7 cellular contexts compared by ENCODE assay signal in the genomic region with DNA sequence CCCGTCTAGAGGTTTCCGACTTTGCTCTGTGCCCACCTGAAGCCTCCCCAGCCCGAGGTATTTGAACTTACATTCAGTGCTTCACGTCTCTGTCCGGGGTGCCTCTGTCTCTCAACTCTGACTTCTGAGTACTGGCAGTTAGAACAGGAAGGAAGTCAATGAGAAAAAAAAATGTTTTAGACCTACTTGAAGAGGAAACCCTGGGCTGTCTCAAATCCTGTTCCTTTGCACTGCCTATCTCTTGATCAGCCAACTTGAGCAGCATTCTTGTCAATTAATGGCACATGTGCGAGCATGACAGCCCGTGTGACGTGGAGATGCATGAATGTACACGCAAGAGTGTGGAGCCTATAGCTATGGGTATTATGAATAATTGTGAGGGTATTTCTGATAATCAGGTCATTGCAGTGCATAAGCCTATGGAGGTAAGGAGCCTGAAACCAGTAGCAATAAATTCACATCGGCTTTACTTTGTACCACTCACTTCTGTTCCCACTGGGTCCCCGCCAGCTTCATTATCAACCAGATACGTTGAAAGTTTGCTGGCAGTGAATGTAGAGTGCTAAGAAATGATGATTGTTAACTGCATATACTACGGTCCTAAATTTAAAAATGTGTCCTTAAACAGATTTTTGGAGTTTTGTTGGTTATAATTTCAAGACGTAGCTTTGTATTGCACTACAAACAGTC. TPM values are rescaled to one million over a fixed set of nuclear protein-coding genes. Genes with fewer than 3 reads are reported as not detected.
DNase-seq lines count a peak whose midpoint lies in the region; ATAC-seq and TF ChIP-seq lines count a peak whose summit lies in the region.

ARHGDIB (minus strand) TSS at position 136 of the 690 bp plus-strand sequence. CDS start 10,889 bp downstream, outside the sequence.

- no peaks in the 10 kb centered on the region for H3K36me3 Mint-ChIP-seq in brain
- H3K36me3 Mint-ChIP-seq in memory B cell: peaks cover 15% of the 10 kb centered on the region

- peak within 1 kb of the TSS in 1 of 5 experiments; percentile 25 for H3K4me3 Mint-ChIP-seq in brain
- peak within 1 kb of the TSS; percentile 98 for H3K4me3 Mint-ChIP-seq in memory B cell
- peak within 1 kb of the TSS; percentile 93 to 97 for H3K4me3 Mint-ChIP-seq in stimulated activated naive CD8-positive, alpha-beta T cell treated with anti-CD3 and anti-CD28 coated beads, Interleukin-15, amount 100 ng/mL, for 72 hours

- DNase-seq in T-helper 1 cell: peak; percentile 61 to 98 (median 78)
- DNase-seq in memory B cell (ENCODE audit: low spot score in 2 of 2): peak; percentile 57 to 70
- peak; percentile 81 to 89 for DNase-seq in stimulated activated naive CD8-positive, alpha-beta T cell treated with anti-CD3 and anti-CD28 coated beads, Interleukin-15, amount 100 ng/mL, for 72 hours
- DNase-seq in LoVo (ENCODE audit: low spot score): no peak

- ATAC-seq in HG03175 (IDR thresholded peaks at IDR 0.05; ENCODE audit: unreplicated experiment) (peak; percentile 71), memory B cell (ENCODE audit: low read depth) (peak; percentile 75)
- ATAC-seq in stimulated activated naive CD8-positive, alpha-beta T cell treated with anti-CD3 and anti-CD28 coated beads, Interleukin-15, amount 100 ng/mL, for 72 hours: peak; percentile 89

- H3K27ac Mint-ChIP-seq in brain (peak within 1 kb of the TSS in 3 of 5 experiments; percentile 13 to 57 (median 44)), memory B cell (peak within 1 kb of the TSS; percentile 92)
- peak within 1 kb of the TSS; percentile 95 to 97 for H3K27ac Mint-ChIP-seq in stimulated activated naive CD8-positive, alpha-beta T cell treated with anti-CD3 and anti-CD28 coated beads, Interleukin-15, amount 100 ng/mL, for 72 hours

- H3K4me1 Mint-ChIP-seq in brain (peaks cover 20% of the 10 kb centered on the region), memory B cell (peaks cover 34% of the 10 kb centered on the region)
- H3K4me1 Mint-ChIP-seq in stimulated activated naive CD8-positive, alpha-beta T cell treated with anti-CD3 and anti-CD28 coated beads, Interleukin-15, amount 100 ng/mL, for 72 hours: peaks cover 59% of the 10 kb centered on the region

- no peaks in the 10 kb centered on the region for H3K9me3 Mint-ChIP-seq in brain
- no peaks in the 10 kb centered on the region for H3K9me3 Mint-ChIP-seq in memory B cell
- H3K9me3 Mint-ChIP-seq in stimulated activated naive CD8-positive, alpha-beta T cell treated with anti-CD3 and anti-CD28 coated beads, Interleukin-15, amount 100 ng/mL, for 72 hours: no peaks in the 10 kb centered on the region

- TF ChIP-seq CTCF in brain (conservative IDR thresholded peaks at IDR 0.05): no peak

- TF ChIP-seq POLR2A in GM19193 (IDR thresholded peaks at IDR 0.05; ENCODE audit: extremely low read depth, insufficient read depth, insufficient read length): peak; percentile 72

- no peaks in the 10 kb centered on the region for H3K27me3 Mint-ChIP-seq in brain
- H3K27me3 Mint-ChIP-seq in memory B cell: no peaks in the 10 kb centered on the region
- H3K27me3 Mint-ChIP-seq in stimulated activated naive CD8-positive, alpha-beta T cell treated with anti-CD3 and anti-CD28 coated beads, Interleukin-15, amount 100 ng/mL, for 72 hours: no peaks in the 10 kb centered on the region

RNA-seq across cellular contexts. Expression of gene ARHGDIB, which starts in this region (rescaled TPM):
- 38.1 TPM for polyA plus RNA-seq in brain (ENCODE audit: insufficient read depth, low read depth, low replicate concordance)

Comparison
In these comparisons a context has a peak if more than half of its experiments do, and no peak if none do; other contexts are left out.
1. H3K27ac Mint-ChIP-seq: peak in every context shown above with its lines; median percentile 96 in stimulated activated naive CD8-positive, alpha-beta T cell treated with anti-CD3 and anti-CD28 coated beads, Interleukin-15, amount 100 ng/mL, for 72 hours; 92 in memory B cell; 44 in brain.